Comparison of ENCODE assay signal across 8 cellular contexts in genomic region chr19:18437481-18438330, GRCh38. TPM values are rescaled to one million over a fixed set of nuclear protein-coding genes. Genes with fewer than 3 reads are reported as not detected.
DNase-seq lines count a peak whose midpoint lies in the region; ATAC-seq, FAIRE-seq and TF ChIP-seq lines count a peak whose summit lies in the region.

Gene ISYNA1, minus strand, starts transcription at chr19:18438133. Its CDS starts 154 bp downstream, at chr19:18437979.

- CTCF ChIA-PET in activated CD8-positive, alpha-beta T cell treated with anti-CD3 and anti-CD28 coated beads, Interleukin-2, amount 10 ng/mL, durations not matched to agents 7 days and 5 days (lab: Charles Lee), result interaction anchor here (0.8 kb wide), 1 partner anchor 26 kb away, joined by 3 read pairs; no protein-coding TSS in a partner anchor
- CTCF ChIA-PET in endothelial cell of umbilical vein (lab: Charles Lee), result interaction anchor here (0.8 to 3.7 kb wide), 6 partner anchors 13 to 158 kb away, joined by 3 to 23 read pairs (median 4); partner anchors contain the start of genes GDF15 and SSBP4

- dilution Hi-C loops in endothelial cell of umbilical vein (cut with MboI; ENCODE audit: extremely low pct_ligation_motif_present, low sequenced_read_pairs), result no loop called here

- H3K4me3 Mint-ChIP-seq in activated CD8-positive, alpha-beta T cell treated with anti-CD3 and anti-CD28 coated beads, Interleukin-2, amount 10 ng/mL, durations not matched to agents 7 days and 5 days, result peak within 1 kb of the TSS; percentile 72

- ATAC-seq in activated CD8-positive, alpha-beta T cell treated with anti-CD3 and anti-CD28 coated beads, Interleukin-2, amount 10 ng/mL, durations not matched to agents 7 days and 5 days, result peak; percentile 29
- ATAC-seq in HG03139 (IDR thresholded peaks at IDR 0.05; ENCODE audit: unreplicated experiment) (no peak), GM19467 (IDR thresholded peaks at IDR 0.05; ENCODE audit: unreplicated experiment) (no peak)

- TF ChIP-seq CTCF in MM.1S (IDR thresholded peaks at IDR 0.05; ENCODE audit: low read length) (no peak), endothelial cell of umbilical vein (IDR thresholded peaks at IDR 0.05; ENCODE audit: extremely low read depth in 1 of 2, insufficient read depth in 1 of 2, low read depth in 1 of 2, low read length in 2 of 2) (no peak), subcutaneous adipose tissue (IDR thresholded peaks at IDR 0.05; ENCODE audit: low read depth) (no peak)

- H3K27me3 ChIP-seq in MM.1S (replicated peaks; ENCODE audit: insufficient read depth, low read length) (peaks cover 14% of the 10 kb centered on the region; the same call in 1 of the 2 replicates), endothelial cell of umbilical vein (ENCODE audit: control insufficient read depth in 2 of 2, insufficient read depth in 2 of 2, low read length in 2 of 2) (no peaks in the 10 kb centered on the region), mononuclear cell (ENCODE audit: insufficient read depth, low read length) (peaks cover 2% of the 10 kb centered on the region)

- H3K27ac ChIP-seq in MM.1S (ENCODE audit: low read length), result no peak within 1 kb of the TSS
- no peak within 1 kb of the TSS for H3K27ac ChIP-seq in endothelial cell of umbilical vein (ENCODE audit: insufficient read depth, low read depth, low read length)

- H3K27ac Mint-ChIP-seq in activated CD8-positive, alpha-beta T cell treated with anti-CD3 and anti-CD28 coated beads, Interleukin-2, amount 10 ng/mL, durations not matched to agents 7 days and 5 days, result peak within 1 kb of the TSS; percentile 39

- H3K27me3 Mint-ChIP-seq in activated CD8-positive, alpha-beta T cell treated with anti-CD3 and anti-CD28 coated beads, Interleukin-2, amount 10 ng/mL, durations not matched to agents 7 days and 5 days (ENCODE audit: low read depth), result peaks cover 3% of the 10 kb centered on the region

- peaks cover 4% of the 10 kb centered on the region for H3K9me3 Mint-ChIP-seq in activated CD8-positive, alpha-beta T cell treated with anti-CD3 and anti-CD28 coated beads, Interleukin-2, amount 10 ng/mL, durations not matched to agents 7 days and 5 days (ENCODE audit: insufficient read depth)

- H3K79me2 ChIP-seq in MM.1S (ENCODE audit: low read length), result no peaks in the 10 kb centered on the region
- H3K79me2 ChIP-seq in endothelial cell of umbilical vein (ENCODE audit: control insufficient read depth, insufficient read depth, low read length), result no peaks in the 10 kb centered on the region

- peaks cover 25% of the 10 kb centered on the region for H3K36me3 Mint-ChIP-seq in activated CD8-positive, alpha-beta T cell treated with anti-CD3 and anti-CD28 coated beads, Interleukin-2, amount 10 ng/mL, durations not matched to agents 7 days and 5 days (ENCODE audit: low read depth)

- H3K4me1 ChIP-seq in MM.1S (ENCODE audit: low read length) (no peaks in the 10 kb centered on the region), endothelial cell of umbilical vein (ENCODE audit: control insufficient read depth, extremely low read depth, insufficient read depth, low read length) (peaks cover 12% of the 10 kb centered on the region), mononuclear cell (ENCODE audit: insufficient read depth, low read length) (peaks cover 33% of the 10 kb centered on the region)

- peaks cover 46% of the 10 kb centered on the region for H3K4me1 Mint-ChIP-seq in activated CD8-positive, alpha-beta T cell treated with anti-CD3 and anti-CD28 coated beads, Interleukin-2, amount 10 ng/mL, durations not matched to agents 7 days and 5 days (ENCODE audit: low read depth)

- H3K4me3 ChIP-seq in MM.1S (ENCODE audit: low read length) (peak within 1 kb of the TSS; percentile 36; the same call in 1 of the 2 replicates), endothelial cell of umbilical vein (replicated peaks in 1 of 3; ENCODE audit: insufficient read depth in 1 of 3, low read depth in 1 of 3, low read length in 3 of 3) (peak within 1 kb of the TSS; percentile 19 to 75 (median 24)), mononuclear cell (ENCODE audit: low read length) (peak within 1 kb of the TSS; percentile 22)

- H3K9me2 ChIP-seq in MM.1S (replicated peaks; ENCODE audit: insufficient read depth, low read length), result no peaks in the 10 kb centered on the region

- DNase-seq in GM03348 (ENCODE audit: low spot score), result peak; percentile 68
- no peak for DNase-seq in MM.1S
- peak; percentile 65 for DNase-seq in activated CD8-positive, alpha-beta T cell treated with anti-CD3 and anti-CD28 coated beads, Interleukin-2, amount 10 ng/mL, durations not matched to agents 7 days and 5 days
- peak; percentile 66 for DNase-seq in endothelial cell of umbilical vein (ENCODE audit: low read depth, low spot score)

- H2AFZ ChIP-seq in MM.1S (ENCODE audit: low read length) (0 out of 2 replicates have a peak within 1 kb of the TSS, but pooled peaks have one; percentile 7), endothelial cell of umbilical vein (ENCODE audit: low read depth, low read length) (peak within 1 kb of the TSS; percentile 65)

- H3K9ac ChIP-seq in MM.1S (ENCODE audit: low read length) (no peak within 1 kb of the TSS), endothelial cell of umbilical vein (replicated peaks; ENCODE audit: extremely low read depth, insufficient read depth, low read length) (no peak within 1 kb of the TSS)

- H4K20me1 ChIP-seq in MM.1S (ENCODE audit: insufficient read depth, low read length), result no peaks in the 10 kb centered on the region
- H4K20me1 ChIP-seq in endothelial cell of umbilical vein (replicated peaks; ENCODE audit: control insufficient read depth, extremely low read depth, insufficient read depth, low read length), result no peaks in the 10 kb centered on the region

- peak; percentile 53 for FAIRE-seq in endothelial cell of umbilical vein (lab: Jason Lieb, UNC)

- no TSS peak for BruUV-seq in endothelial cell of umbilical vein (replicated peaks; lab: Mats Ljungman, UMichigan)

- H3F3A ChIP-seq in MM.1S (ENCODE audit: insufficient read depth, low read length), result peaks cover 17% of the 10 kb centered on the region; the same call in 1 of the 2 replicates

- intact Hi-C loops in endothelial cell of umbilical vein (cut with micrococcal nuclease), result loop anchor here (1.0 kb wide), 1 partner anchor 18 kb away; the partner anchor contains the start of gene SSBP4

- H3K9me3 ChIP-seq in MM.1S (replicated peaks; ENCODE audit: insufficient read depth, low read length), result no peaks in the 10 kb centered on the region
- no peaks in the 10 kb centered on the region for H3K9me3 ChIP-seq in endothelial cell of umbilical vein (replicated peaks; ENCODE audit: control insufficient read depth, insufficient read depth, low read length)
- no peaks in the 10 kb centered on the region for H3K9me3 ChIP-seq in mononuclear cell (ENCODE audit: low read depth, low read length)

- TF ChIP-seq POLR2A in endothelial cell of umbilical vein (IDR thresholded peaks at IDR 0.05; ENCODE audit: low read depth, low read length), result no peak

- H3K36me3 ChIP-seq in MM.1S (replicated peaks; ENCODE audit: insufficient read depth, low read length) (no peaks in the 10 kb centered on the region), endothelial cell of umbilical vein (ENCODE audit: control insufficient read depth in 2 of 2, extremely low read depth in 1 of 2, insufficient read depth in 2 of 2, low read length in 2 of 2) (peaks cover 0 to 2% of the 10 kb centered on the region in 2 experiments)

- no peaks in the 10 kb centered on the region for H3K9me1 ChIP-seq in endothelial cell of umbilical vein (replicated peaks; ENCODE audit: control insufficient read depth, extremely low read depth, insufficient read depth, low read length)

- POLR2A ChIA-PET in activated CD8-positive, alpha-beta T cell treated with anti-CD3 and anti-CD28 coated beads, Interleukin-2, amount 10 ng/mL, durations not matched to agents 7 days and 5 days (lab: Charles Lee), result interaction anchor here (1.0 to 1.4 kb wide), 2 partner anchors 17 to 116 kb away, joined by 3 read pairs; no protein-coding TSS in a partner anchor
- POLR2A ChIA-PET in endothelial cell of umbilical vein (lab: Charles Lee), result interaction anchor here (1.0 kb wide), 1 partner anchor 9 kb away, joined by 3 read pairs; no protein-coding TSS in a partner anchor

- peak within 1 kb of the TSS; percentile 64 for H3K4me2 ChIP-seq in MM.1S (ENCODE audit: low read depth, low read length)
- H3K4me2 ChIP-seq in endothelial cell of umbilical vein (ENCODE audit: insufficient read depth, low read length), result peak within 1 kb of the TSS; percentile 59

TF ChIP-seq in endothelial cell of umbilical vein, 7 proteins besides CTCF, POLR2A, EP300 and RAD21:
- no peak for TF ChIP-seq MAX (IDR thresholded peaks at IDR 0.05; ENCODE audit: insufficient read depth, insufficient read length)

RNA-seq across cellular contexts. Expression of gene ISYNA1, which starts in this region (rescaled TPM):
- total RNA-seq in activated CD8-positive, alpha-beta T cell treated with anti-CD3 and anti-CD28 coated beads, Interleukin-2, amount 10 ng/mL, durations not matched to agents 7 days and 5 days, result 10 to 100 TPM; 26.7 to 33.5 TPM
- 70.2 and 74.1 TPM in 2 replicates for total RNA-seq in endothelial cell of umbilical vein
- polyA plus RNA-seq in endothelial cell of umbilical vein, result 69.0 and 85.0 TPM in 2 replicates
- 32.0 and 38.7 TPM in 2 replicates for polyA plus RNA-seq in endothelial cell of umbilical vein (2011; cell fraction: cytosol; rRNA removed)
- polyA plus RNA-seq in endothelial cell of umbilical vein (2011; cell fraction: nucleus; rRNA removed), result 145 and 173 TPM in 2 replicates
- 38.7 and 63.2 TPM in 2 replicates for polyA plus RNA-seq in endothelial cell of umbilical vein (2012)
- polyA minus RNA-seq in endothelial cell of umbilical vein, result 26.2 and 34.8 TPM in 2 replicates
- not detected for polyA minus RNA-seq in endothelial cell of umbilical vein (2011; cell fraction: cytosol; rRNA and poly(A)+ RNA removed)
- 12.2 and 26.3 TPM in 2 replicates for polyA minus RNA-seq in endothelial cell of umbilical vein (2011; cell fraction: nucleus; rRNA and poly(A)+ RNA removed)
- 7.8 TPM for total RNA-seq in mononuclear cell
- 10 to 100 TPM in 3 of 4 donors, 1 to 10 TPM in 1; 9.9 to 50.5 (median 11.4) TPM for total RNA-seq in subcutaneous adipose tissue
